Comparison of ENCODE assay signal across 15 cellular contexts in the genomic region with DNA sequence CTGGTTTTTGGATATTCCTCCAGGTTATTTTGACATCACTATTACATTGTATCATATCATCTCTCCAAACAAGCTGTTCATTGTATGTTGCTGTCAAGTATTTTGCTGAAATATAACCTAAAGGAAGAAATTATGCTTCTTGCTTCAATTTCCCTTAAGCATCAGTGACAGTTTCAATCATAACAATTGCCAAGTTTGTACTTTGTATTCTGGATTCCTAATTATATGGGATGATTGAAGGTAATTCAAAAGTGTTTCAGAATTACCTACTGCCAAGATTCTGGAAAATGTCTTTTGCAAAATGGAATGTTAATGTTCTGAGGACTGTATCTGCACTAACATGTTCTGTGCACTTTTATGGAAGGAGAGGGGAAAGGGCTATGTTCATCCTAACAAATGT.
DNase-seq lines count a peak whose midpoint lies in the region; ATAC-seq and TF ChIP-seq lines count a peak whose summit lies in the region.
"Had no signal": no experiment of that assay in that cellular context is flagged by ENCODE, and none has a peak within 500 bp of the region (broad histone marks: within the 10 kb centered on the region; RNA-seq: fewer than 3 reads in every experiment).

No MANE protein-coding gene starts in this region.

- no peak overlapping the region for H2AFZ ChIP-seq in SK-N-SH (ENCODE audit: low read depth)
- no peak overlapping the region for H2AFZ ChIP-seq in smooth muscle cell (ENCODE audit: low read depth)
- H2AFZ ChIP-seq: GM23338 had no signal

- H3K4me1 ChIP-seq in SK-N-SH (ENCODE audit: control insufficient read depth in 1 of 2, insufficient read depth in 2 of 2, low read depth in 1 of 2, low read length in 1 of 2) (peaks cover 2 to 28% of the 10 kb centered on the region in 2 experiments; a peak in 3 of 4 replicates), smooth muscle cell (ENCODE audit: low read depth) (peaks cover 32% of the 10 kb centered on the region)

- no peaks in the 10 kb centered on the region for H3K9me3 ChIP-seq in SK-N-SH
- no peaks in the 10 kb centered on the region for H3K9me3 ChIP-seq in smooth muscle cell (replicated peaks; ENCODE audit: low read depth)
- H3K9me3 ChIP-seq: BE2C had no signal

- H3K9ac ChIP-seq in SK-N-SH: no peak overlapping the region
- peak overlapping the region; percentile 25 for H3K9ac ChIP-seq in smooth muscle cell (ENCODE audit: low read depth)

- CTCF ChIA-PET in SK-N-SH (lab: Yijun Ruan, JAX): interaction anchor here (0.8 kb wide), 1 partner anchor 32 kb away, joined by 3 read pairs; no protein-coding TSS in a partner anchor

- H3K9me2 ChIP-seq in SK-N-SH: no peaks in the 10 kb centered on the region

- H3K4me2 ChIP-seq in SK-N-SH (no peak overlapping the region), smooth muscle cell (no peak overlapping the region)
- H3K4me2 ChIP-seq: GM23338 had no signal

- H3K4me1 Mint-ChIP-seq in activated T-cell treated with anti-CD3 and anti-CD28 coated beads, Interleukin-2, amount 50 U/mL, for 4 hours (ENCODE audit: low read depth): no peaks in the 10 kb centered on the region
- H3K4me1 Mint-ChIP-seq in natural killer cell treated with Interleukin-12 subunit alpha and Interleukin-12 subunit beta and Interleukin-15 and Interleukin-18, amount 100 ng/mL, for 72 hours (ENCODE audit: low read depth in 2 of 2): no peaks in the 10 kb centered on the region
- H3K4me1 Mint-ChIP-seq: CD8-positive, alpha-beta memory T cell; IgD-negative memory B cell had no signal

- no peak for ATAC-seq in activated T-cell treated with anti-CD3 and anti-CD28 coated beads, Interleukin-2, amount 50 U/mL, for 4 hours
- no peak for ATAC-seq in natural killer cell treated with Interleukin-12 subunit alpha and Interleukin-12 subunit beta and Interleukin-15 and Interleukin-18, amount 100 ng/mL, for 72 hours
- ATAC-seq: GM12878, GM23338 had no signal

- H3K4me3 ChIP-seq in SK-N-SH (ENCODE audit: low read depth in 2 of 2, low read length in 1 of 2) (no peak overlapping the region), smooth muscle cell (no peak overlapping the region)
- H3K4me3 ChIP-seq: GM12878, GM23338 had no signal

- H3K27ac Mint-ChIP-seq in natural killer cell treated with Interleukin-12 subunit alpha and Interleukin-12 subunit beta and Interleukin-15 and Interleukin-18, amount 100 ng/mL, for 72 hours: no peak overlapping the region
- H3K27ac Mint-ChIP-seq: CD8-positive, alpha-beta memory T cell; GM23338; IgD-negative memory B cell had no signal

- H3K36me3 Mint-ChIP-seq in activated T-cell treated with anti-CD3 and anti-CD28 coated beads, Interleukin-2, amount 50 U/mL, for 4 hours (ENCODE audit: insufficient read depth): no peaks in the 10 kb centered on the region
- no peaks in the 10 kb centered on the region for H3K36me3 Mint-ChIP-seq in natural killer cell treated with Interleukin-12 subunit alpha and Interleukin-12 subunit beta and Interleukin-15 and Interleukin-18, amount 100 ng/mL, for 72 hours
- H3K36me3 Mint-ChIP-seq: CD8-positive, alpha-beta memory T cell; IgD-negative memory B cell had no signal

- no peaks in the 10 kb centered on the region for H3K79me2 ChIP-seq in SK-N-SH (ENCODE audit: insufficient read depth)
- H3K79me2 ChIP-seq in smooth muscle cell (ENCODE audit: low read depth): no peaks in the 10 kb centered on the region

- TF ChIP-seq RAD21 in SK-N-SH (IDR thresholded peaks at IDR 0.05; ENCODE audit: low read length): no peak

- H4K20me1 ChIP-seq in SK-N-SH (ENCODE audit: insufficient read depth): no peaks in the 10 kb centered on the region
- no peaks in the 10 kb centered on the region for H4K20me1 ChIP-seq in smooth muscle cell (ENCODE audit: low read depth)

- H3K4me3 Mint-ChIP-seq in activated T-cell treated with anti-CD3 and anti-CD28 coated beads, Interleukin-2, amount 50 U/mL, for 4 hours: no peak overlapping the region
- H3K4me3 Mint-ChIP-seq in natural killer cell treated with Interleukin-12 subunit alpha and Interleukin-12 subunit beta and Interleukin-15 and Interleukin-18, amount 100 ng/mL, for 72 hours: no peak overlapping the region
- H3K4me3 Mint-ChIP-seq: CD8-positive, alpha-beta memory T cell; GM23338; IgD-negative memory B cell had no signal

- no peaks in the 10 kb centered on the region for H3K9me3 Mint-ChIP-seq in activated T-cell treated with anti-CD3 and anti-CD28 coated beads, Interleukin-2, amount 50 U/mL, for 4 hours
- peaks cover 4% of the 10 kb centered on the region for H3K9me3 Mint-ChIP-seq in natural killer cell treated with Interleukin-12 subunit alpha and Interleukin-12 subunit beta and Interleukin-15 and Interleukin-18, amount 100 ng/mL, for 72 hours
- H3K9me3 Mint-ChIP-seq: CD8-positive, alpha-beta memory T cell; GM23338; IgD-negative memory B cell had no signal

- H3K27me3 ChIP-seq in SK-N-SH (ENCODE audit: insufficient read depth) (no peaks in the 10 kb centered on the region), smooth muscle cell (ENCODE audit: low read depth) (no peaks in the 10 kb centered on the region)
- H3K27me3 ChIP-seq: BE2C had no signal

- H3F3A ChIP-seq in SK-N-SH (replicated peaks; ENCODE audit: insufficient read depth) (peaks cover 10% of the 10 kb centered on the region), smooth muscle cell (ENCODE audit: low read depth) (peaks cover 16% of the 10 kb centered on the region)

- TF ChIP-seq CTCF in SK-N-SH (IDR thresholded peaks at IDR 0.05): no peak
- TF ChIP-seq CTCF in smooth muscle cell (IDR thresholded peaks at IDR 0.05; ENCODE audit: borderline replicate concordance, insufficient read depth, poor library complexity, severe bottlenecking): no peak

- DNase-seq in COLO829 (ENCODE audit: low spot score) (peak; percentile 52), SK-N-SH (no peak), foreskin melanocyte (peak; percentile 25), smooth muscle cell (lab: John Stamatoyannopoulos, UW; ENCODE audit: unreplicated experiment) (no peak)
- no peak for DNase-seq in activated T-cell treated with anti-CD3 and anti-CD28 coated beads, Interleukin-2, amount 50 U/mL, for 4 hours
- DNase-seq in stimulated activated CD4-positive, alpha-beta T cell treated with anti-CD3 and anti-CD28 coated beads, Interleukin-4, amount 100 ng/mL, for 24 hours: no peak
- no peak for DNase-seq in natural killer cell treated with Interleukin-12 subunit alpha and Interleukin-12 subunit beta and Interleukin-15 and Interleukin-18, amount 100 ng/mL, for 72 hours (ENCODE audit: low spot score)
- DNase-seq: BE2C; CD8-positive, alpha-beta memory T cell; DMS 273 treated with DMSO at 0.1 percent for 48 hours; H7 had no signal

- TF ChIP-seq EP300 in SK-N-SH (IDR thresholded peaks at IDR 0.05; ENCODE audit: borderline replicate concordance in 1 of 2, low read depth in 1 of 2, low read length in 1 of 2): peak in 1 of 2 experiments; percentile 36; a peak in 2 of 4 replicates

- POLR2A ChIA-PET in SK-N-SH (lab: Yijun Ruan, JAX): no interaction called here

- peaks cover 7% of the 10 kb centered on the region for H3K27me3 Mint-ChIP-seq in activated T-cell treated with anti-CD3 and anti-CD28 coated beads, Interleukin-2, amount 50 U/mL, for 4 hours (ENCODE audit: low read depth)
- no peaks in the 10 kb centered on the region for H3K27me3 Mint-ChIP-seq in natural killer cell treated with Interleukin-12 subunit alpha and Interleukin-12 subunit beta and Interleukin-15 and Interleukin-18, amount 100 ng/mL, for 72 hours

- H3K36me3 ChIP-seq in SK-N-SH (replicated peaks in 1 of 2; ENCODE audit: control insufficient read depth in 1 of 2, insufficient read depth in 2 of 2, low read length in 1 of 2) (no peaks in the 10 kb centered on the region), smooth muscle cell (ENCODE audit: low read depth) (no peaks in the 10 kb centered on the region)
- H3K36me3 ChIP-seq: BE2C had no signal

- H3K27ac ChIP-seq in SK-N-SH (ENCODE audit: low read depth in 2 of 2, low read length in 1 of 2) (peak overlapping the region; percentile 45 to 77; a peak in 2 of 4 replicates), smooth muscle cell (ENCODE audit: low read depth) (peak overlapping the region; percentile 84)
- H3K27ac ChIP-seq: C4-2B had no signal

TF ChIP-seq in SK-N-SH, 30 proteins besides CTCF, POLR2A, EP300 and RAD21:
- TF ChIP-seq FOXJ3 (CRISPR knock-in tag; IDR thresholded peaks at IDR 0.05) (no peak), TCF12 (IDR thresholded peaks at IDR 0.05) (peak; percentile 52)
- TF ChIP-seq, protein P1, sequence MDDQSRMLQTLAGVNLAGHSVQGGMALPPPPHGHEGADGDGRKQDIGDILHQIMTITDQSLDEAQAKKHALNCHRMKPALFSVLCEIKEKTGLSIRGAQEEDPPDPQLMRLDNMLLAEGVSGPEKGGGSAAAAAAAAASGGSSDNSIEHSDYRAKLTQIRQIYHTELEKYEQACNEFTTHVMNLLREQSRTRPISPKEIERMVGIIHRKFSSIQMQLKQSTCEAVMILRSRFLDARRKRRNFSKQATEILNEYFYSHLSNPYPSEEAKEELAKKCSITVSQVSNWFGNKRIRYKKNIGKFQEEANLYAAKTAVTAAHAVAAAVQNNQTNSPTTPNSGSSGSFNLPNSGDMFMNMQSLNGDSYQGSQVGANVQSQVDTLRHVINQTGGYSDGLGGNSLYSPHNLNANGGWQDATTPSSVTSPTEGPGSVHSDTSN (IDR thresholded peaks at IDR 0.05): peak; percentile 45; the same call in 1 of the 2 replicates

Comparison
In these comparisons a context has a peak if more than half of its experiments do, and no peak if none do; other contexts are left out.
1. DNase-seq: peak in COLO829 (single experiment) and foreskin melanocyte (single experiment); none in SK-N-SH (single experiment), smooth muscle cell (single experiment), activated T-cell treated with anti-CD3 and anti-CD28 coated beads, Interleukin-2, amount 50 U/mL, for 4 hours (single experiment), stimulated activated CD4-positive, alpha-beta T cell treated with anti-CD3 and anti-CD28 coated beads, Interleukin-4, amount 100 ng/mL, for 24 hours (single experiment) and natural killer cell treated with Interleukin-12 subunit alpha and Interleukin-12 subunit beta and Interleukin-15 and Interleukin-18, amount 100 ng/mL, for 72 hours (single experiment).